8 cellular contexts compared by ENCODE assay signal in genomic region chr12:2891240-2892053, GRCh38. TPM values are rescaled to one million over a fixed set of nuclear protein-coding genes. Genes with fewer than 3 reads are reported as not detected.
DNase-seq lines count a peak whose midpoint lies in the region; ATAC-seq and TF ChIP-seq lines count a peak whose summit lies in the region.

No MANE protein-coding gene starts in this region.

- H3K4me1 ChIP-seq in PC-3 (ENCODE audit: insufficient read depth, low read length), result peaks cover 21% of the 10 kb centered on the region
- H3K4me1 ChIP-seq in hepatocyte (ENCODE audit: insufficient read depth), result peaks cover 14% of the 10 kb centered on the region
- peaks cover 11% of the 10 kb centered on the region for H3K4me1 ChIP-seq in rectal smooth muscle tissue (ENCODE audit: control insufficient read depth, insufficient read depth, low read length)

- H4K20me1 ChIP-seq in PC-3 (ENCODE audit: low read length) (0 out of 2 replicates have a peak, but pooled peaks cover 3% of the 10 kb centered on the region), hepatocyte (ENCODE audit: insufficient read depth, poor library complexity, severe bottlenecking) (peaks cover 12% of the 10 kb centered on the region)

- peak overlapping the region; percentile 59 for H3K27ac ChIP-seq in PC-3 (ENCODE audit: low read length)
- peak overlapping the region; percentile 93 for H3K27ac ChIP-seq in hepatocyte
- peak overlapping the region; percentile 99 for H3K27ac ChIP-seq in rectal smooth muscle tissue (ENCODE audit: low read depth, low read length)

- WGBS in hepatocyte (ENCODE audit: low lambda C conversion rate, missing lambda C conversion rate), result 27% methylated on average over 42 of the region's 42 CpGs

- H3K4me3 ChIP-seq in PC-3 (ENCODE audit: low read length) (peak overlapping the region; percentile 99), astrocyte of the cerebellum (ENCODE audit: low read depth, low read length) (peak overlapping the region; percentile 79), hepatocyte (peak overlapping the region; percentile 66), rectal smooth muscle tissue (ENCODE audit: low read length) (peak overlapping the region; percentile 95)

- peak overlapping the region; percentile 90 for H3K9ac ChIP-seq in PC-3 (ENCODE audit: low read length)
- peak overlapping the region; percentile 96 for H3K9ac ChIP-seq in rectal smooth muscle tissue (ENCODE audit: low read length)

- H3K27me3 ChIP-seq in PC-3 (ENCODE audit: low read length) (no peaks in the 10 kb centered on the region), hepatocyte (no peaks in the 10 kb centered on the region), rectal smooth muscle tissue (ENCODE audit: control insufficient read depth, insufficient read depth, low read length) (no peaks in the 10 kb centered on the region)

- TF ChIP-seq CTCF in PC-3 (conservative IDR thresholded peaks at IDR 0.05; ENCODE audit: low read depth, low read length) (no peak), astrocyte of the cerebellum (IDR thresholded peaks at IDR 0.05; ENCODE audit: low read depth, low read length, missing control alignments) (no peak), hepatocyte (IDR thresholded peaks at IDR 0.05; ENCODE audit: poor library complexity) (no peak)

- ATAC-seq in HG03060 (IDR thresholded peaks at IDR 0.05; ENCODE audit: low read depth, unreplicated experiment) (peak; percentile 11), PC-3 (peak; percentile 48)

- BruUV-seq in PC-3 (replicated peaks; lab: Mats Ljungman, UMichigan), result TSS peak; percentile 94

- peak overlapping the region; percentile 98 for H3K4me2 ChIP-seq in PC-3 (ENCODE audit: low read length)
- peak overlapping the region; percentile 84 for H3K4me2 ChIP-seq in hepatocyte

- in situ Hi-C loops in astrocyte of the cerebellum (cut with HindIII; ENCODE audit: low sequenced_read_pairs), result no loop called here

- H3K79me2 ChIP-seq in PC-3 (ENCODE audit: low read length) (peaks cover 45% of the 10 kb centered on the region), hepatocyte (peaks cover 49% of the 10 kb centered on the region)

- no peaks in the 10 kb centered on the region for H3F3A ChIP-seq in PC-3 (ENCODE audit: low read length, unreplicated experiment)

- H3K9me2 ChIP-seq in PC-3 (replicated peaks; ENCODE audit: low read length), result no peaks in the 10 kb centered on the region
- no peaks in the 10 kb centered on the region for H3K9me2 ChIP-seq in hepatocyte (replicated peaks; ENCODE audit: insufficient read depth)

- H3K36me3 ChIP-seq in PC-3 (ENCODE audit: low read depth, low read length), result peaks cover 11% of the 10 kb centered on the region
- no peaks in the 10 kb centered on the region for H3K36me3 ChIP-seq in hepatocyte (replicated peaks; ENCODE audit: insufficient read depth, low read depth)
- no peaks in the 10 kb centered on the region for H3K36me3 ChIP-seq in rectal smooth muscle tissue (ENCODE audit: control insufficient read depth, insufficient read depth, low read length)

- H3K9me3 ChIP-seq in PC-3 (ENCODE audit: low read length) (no peaks in the 10 kb centered on the region), hepatocyte (ENCODE audit: low read depth) (no peaks in the 10 kb centered on the region)

- intact Hi-C loops in PC-3 (cut with micrococcal nuclease), result loop anchor here (2.0 kb wide), 1 partner anchor 15 kb away; the partner anchor contains the start of genes FOXM1 and RHNO1

- H2AFZ ChIP-seq in PC-3 (ENCODE audit: low read length), result peak overlapping the region; percentile 96
- H2AFZ ChIP-seq in hepatocyte, result peak overlapping the region; percentile 83

- DNase-seq in NCI-H2107 treated with DMSO at 0.1 percent for 48 hours (lab: John Stamatoyannopoulos, UW; ENCODE audit: unreplicated experiment) (peak; percentile 23), NCI-H2107 (lab: John Stamatoyannopoulos, UW) (no peak), PC-3 (peak; percentile 55), astrocyte of the cerebellum (ENCODE audit: low read depth) (no peak), hepatocyte (ENCODE audit: low spot score) (peak; percentile 73), NCI-H128 (lab: John Stamatoyannopoulos, UW; ENCODE audit: unreplicated experiment) (no peak)

- POLR2A ChIA-PET in PC-3 (lab: Charles Lee; ENCODE audit: unreplicated experiment), result interaction anchor here (0.7 kb wide), 1 partner anchor 59 kb away, joined by 5 read pairs; no protein-coding TSS in a partner anchor

- CTCF ChIA-PET in PC-3 (lab: Charles Lee), result interaction anchor here (0.6 kb wide), 1 partner anchor 53 kb away, joined by 3 read pairs; no protein-coding TSS in a partner anchor

RNA-seq across cellular contexts. Expression of gene TULP3, which starts 0.8 kb away (rescaled TPM):
- 19.8 and 22.6 TPM in 2 replicates for total RNA-seq in PC-3 (2014; rRNA removed)
- total RNA-seq in hepatocyte, result 19.0 TPM in 2 replicates
- polyA plus RNA-seq in hepatocyte, result 21.9 and 22.9 TPM in 2 replicates

RNA-seq across cellular contexts. Expression of gene RHNO1, which starts 14.4 kb away (rescaled TPM):
- total RNA-seq in PC-3 (2014; rRNA removed), result 42.0 and 43.3 TPM in 2 replicates
- 29.1 and 30.5 TPM in 2 replicates for total RNA-seq in hepatocyte
- 29.8 and 35.5 TPM in 2 replicates for polyA plus RNA-seq in hepatocyte

RNA-seq across cellular contexts. Expression of gene FOXM1, which starts 14.5 kb away (rescaled TPM):
- total RNA-seq in PC-3 (2014; rRNA removed) (71.4 and 88.6 TPM in 2 replicates), hepatocyte (4.3 and 6.8 TPM in 2 replicates)
- 9.4 and 11.0 TPM in 2 replicates for polyA plus RNA-seq in hepatocyte

RNA-seq across cellular contexts. Expression of gene TEX52, which starts 34.6 kb away (rescaled TPM):
- total RNA-seq in PC-3 (2014; rRNA removed) (not detected in 2 replicates), hepatocyte (not detected in 2 replicates)
- polyA plus RNA-seq in hepatocyte, result not detected in 2 replicates

RNA-seq across cellular contexts. Expression of gene NRIP2, which starts 56.6 kb away (rescaled TPM):
- total RNA-seq in PC-3 (2014; rRNA removed), result not detected in 2 replicates
- not detected in 2 replicates for total RNA-seq in hepatocyte
- 0.30 and 0.95 TPM in 2 replicates for polyA plus RNA-seq in hepatocyte

Comparison
In these comparisons a context has a peak if more than half of its experiments do, and no peak if none do; other contexts are left out.
1. DNase-seq: peak in NCI-H2107 treated with DMSO at 0.1 percent for 48 hours (single experiment), PC-3 (single experiment) and hepatocyte (single experiment); none in NCI-H2107 (single experiment), astrocyte of the cerebellum (single experiment) and NCI-H128 (single experiment).
2. Peak in every context shown above with its lines, with median percentiles within 50 percentile points of each other: H3K27ac ChIP-seq and H3K4me3 ChIP-seq.